ENCODE assay signal across 9 cellular contexts in genomic region chr20:3202965-3203314, GRCh38. TPM values are rescaled to one million over a fixed set of nuclear protein-coding genes. Genes with fewer than 3 reads are reported as not detected.
DNase-seq lines count a peak whose midpoint lies in the region; ATAC-seq and TF ChIP-seq lines count a peak whose summit lies in the region.
"Had no signal": no experiment of that assay in that cellular context is flagged by ENCODE, and none has a peak within 500 bp of the region (broad histone marks: within the 10 kb centered on the region; RNA-seq: fewer than 3 reads in every experiment).

No MANE protein-coding gene starts in this region.

- H3K9me3 ChIP-seq in SJCRH30 (replicated peaks) = no peaks in the 10 kb centered on the region
- no peaks in the 10 kb centered on the region for H3K9me3 ChIP-seq in esophagus (ENCODE audit: control insufficient read depth in 2 of 2, insufficient read depth in 1 of 2, low read depth in 1 of 2, low read length in 1 of 2)
- no peaks in the 10 kb centered on the region for H3K9me3 ChIP-seq in psoas muscle

- WGBS in esophagus, 2 donors = 42 to 46% methylated on average over 9 of the region's 9 CpGs
- 45 to 63% (median 61%) methylated on average over 7 to 9 of the region's 9 CpGs for WGBS in psoas muscle, 3 donors

- no peak for ATAC-seq in psoas muscle

- no peaks in the 10 kb centered on the region; the same call in 1 of the 2 replicates for H3K4me1 ChIP-seq in SJCRH30
- peaks cover 6 to 9% of the 10 kb centered on the region in 2 donors for H3K4me1 ChIP-seq in esophagus (ENCODE audit: control insufficient read depth in 2 of 2, insufficient read depth in 2 of 2, low read length in 1 of 2)
- H3K4me1 ChIP-seq in psoas muscle = peaks cover 7% of the 10 kb centered on the region

- peak overlapping the region; percentile 74 for H3K4me3 ChIP-seq in GM12864 (ENCODE audit: low read depth, low read length)
- H3K4me3 ChIP-seq in SJCRH30 = 0 out of 2 replicates have a peak overlapping the region, but pooled peaks have one; percentile 92
- H3K4me3 ChIP-seq in esophagus (ENCODE audit: low read depth in 1 of 2, low read length in 2 of 2) = peak overlapping the region; percentile 88 to 89
- H3K4me3 ChIP-seq in psoas muscle = peak overlapping the region; percentile 94

- H3K27me3 ChIP-seq in SJCRH30 (no peaks in the 10 kb centered on the region), esophagus (ENCODE audit: control insufficient read depth in 1 of 2, insufficient read depth in 2 of 2, low read length in 2 of 2) (no peaks in the 10 kb centered on the region), psoas muscle (ENCODE audit: insufficient read depth in 3 of 3, low read length in 2 of 3) (peaks cover 0 to 2% (median 0%) of the 10 kb centered on the region in 3 donors)

- intact Hi-C loops in psoas muscle (cut with DNase I) = loop anchor here in 1 of 2 donors (10.0 kb wide), 1 partner anchor 158 kb away; the partner anchor contains the start of genes GNRH2 and MRPS26

- H3K27ac ChIP-seq in SJCRH30 = no peak overlapping the region
- peak overlapping the region; percentile 91 to 98 for H3K27ac ChIP-seq in esophagus (ENCODE audit: low read depth in 2 of 2, low read length in 1 of 2)
- H3K27ac ChIP-seq in psoas muscle = peak overlapping the region; percentile 91

- TF ChIP-seq CTCF in GM12864 (IDR thresholded peaks at IDR 0.05; ENCODE audit: low read depth, low read length, missing control alignments) (no peak), psoas muscle (IDR thresholded peaks at IDR 0.05) (no peak)

- DNase-seq in GM12864 (ENCODE audit: low read depth) = no peak
- no peak for DNase-seq in SJCRH30
- DNase-seq in psoas muscle = no peak
- DNase-seq in stimulated activated CD4-positive, alpha-beta T cell treated with anti-CD3 and anti-CD28 coated beads, Interleukin-4, amount 100 ng/mL, for 4 hours = no peak
- no peak for DNase-seq in activated gamma-delta T cell treated with Interleukin-2 at 50 U/mL for 16 hours
- no peak for DNase-seq in islet precursor cell
- no peak for DNase-seq in NCI-H526 (lab: John Stamatoyannopoulos, UW)
- DNase-seq: NCI-H2227 treated with DMSO at 0.1 percent for 48 hours had no signal

- H3K36me3 ChIP-seq in SJCRH30 (no peaks in the 10 kb centered on the region), esophagus (ENCODE audit: control insufficient read depth in 2 of 2, insufficient read depth in 2 of 2, low read length in 1 of 2) (peaks cover 12 to 17% of the 10 kb centered on the region in 2 donors), psoas muscle (ENCODE audit: insufficient read depth in 1 of 2, low read depth in 1 of 2) (peaks cover 0 to 44% of the 10 kb centered on the region in 2 donors)

RNA-seq across cellular contexts. Expression of gene DDRGK1, which starts 1.5 kb away (rescaled TPM):
- total RNA-seq in SJCRH30 (2014; rRNA removed; shearing (Covaris generic)) = 15.5 and 16.4 TPM in 2 replicates
- 10 to 100 TPM; 24.0 to 45.8 TPM for polyA plus RNA-seq in esophagus
- 10 to 100 TPM; 36.6 to 49.7 (median 42.3) TPM for total RNA-seq in psoas muscle
- 10 to 100 TPM; 58.3 to 82.2 (median 71.7) TPM for polyA plus RNA-seq in psoas muscle

RNA-seq across cellular contexts. Expression of gene ITPA, which starts 6.4 kb away (rescaled TPM):
- total RNA-seq in SJCRH30 (2014; rRNA removed; shearing (Covaris generic)) = 46.4 and 46.5 TPM in 2 replicates
- polyA plus RNA-seq in esophagus (10 to 100 TPM; 55.8 to 73.5 TPM), psoas muscle (10 to 100 TPM; 28.4 to 83.9 (median 41.0) TPM)
- total RNA-seq in psoas muscle = 10 to 100 TPM; 19.6 to 26.0 (median 23.9) TPM

RNA-seq across cellular contexts. Expression of gene LZTS3, which starts 29.6 kb away (rescaled TPM):
- total RNA-seq in SJCRH30 (2014; rRNA removed; shearing (Covaris generic)) = 3.2 and 3.4 TPM in 2 replicates
- polyA plus RNA-seq in esophagus = 1 to 10 TPM; 1.8 TPM
- total RNA-seq in psoas muscle = 10 to 100 TPM in 1 of 4 donors, 1 to 10 TPM in 3; 5.8 to 10.5 (median 7.5) TPM
- 10 to 100 TPM in 1 of 3 donors, 1 to 10 TPM in 2; 4.1 to 13.7 (median 8.0) TPM for polyA plus RNA-seq in psoas muscle

RNA-seq across cellular contexts. Expression of gene SLC4A11, which starts 36.0 kb away (rescaled TPM):
- 12.1 and 16.4 TPM in 2 replicates for total RNA-seq in SJCRH30 (2014; rRNA removed; shearing (Covaris generic))
- polyA plus RNA-seq in esophagus (10 to 100 TPM; 11.5 to 19.8 TPM), psoas muscle (under 1 TPM; 0.10 to 0.39 (median 0.23) TPM)
- total RNA-seq in psoas muscle = 1 to 10 TPM in 1 of 4 donors, under 1 TPM in 3; 0.44 to 1.4 (median 0.66) TPM

RNA-seq across cellular contexts. Expression of gene FASTKD5, which starts 43.3 kb away (rescaled TPM):
- 20.2 and 21.0 TPM in 2 replicates for total RNA-seq in SJCRH30 (2014; rRNA removed; shearing (Covaris generic))
- 1 to 10 TPM; 6.6 to 9.7 TPM for polyA plus RNA-seq in esophagus
- 10 to 100 TPM; 22.4 to 45.9 (median 26.4) TPM for total RNA-seq in psoas muscle
- 10 to 100 TPM; 30.9 to 91.1 (median 35.5) TPM for polyA plus RNA-seq in psoas muscle
